ENCODE assay signal across 8 cellular contexts in genomic region chr6:26457796-26458688, GRCh38. TPM values are rescaled to one million over a fixed set of nuclear protein-coding genes. Genes with fewer than 3 reads are reported as not detected.
DNase-seq lines count a peak whose midpoint lies in the region; ATAC-seq and TF ChIP-seq lines count a peak whose summit lies in the region.

TSS of gene BTN2A1 (plus strand) at chr6:26457955. CDS start at chr6:26458637, 682 bp downstream.

- H3K4me1 Mint-ChIP-seq in WTC11, result peaks cover 15% of the 10 kb centered on the region

- ATAC-seq in GM19023 (IDR thresholded peaks at IDR 0.05; ENCODE audit: unreplicated experiment) (peak; percentile 97), HG03196 (IDR thresholded peaks at IDR 0.05; ENCODE audit: unreplicated experiment) (peak; percentile 95), WTC11 (peak; percentile 98)

- H3K4me3 Mint-ChIP-seq in WTC11, result peak within 1 kb of the TSS; percentile 99

- CTCF ChIA-PET in WTC11 (lab: Charles Lee), result interaction anchor here (1.0 to 1.6 kb wide), 2 partner anchors 115 to 116 kb away, joined by 3 to 4 read pairs; no protein-coding TSS in a partner anchor

- peaks cover 3% of the 10 kb centered on the region; the same call in 1 of the 2 replicates for H3K27me3 Mint-ChIP-seq in WTC11 (ENCODE audit: low read depth)

- no peaks in the 10 kb centered on the region for H3K9me3 Mint-ChIP-seq in WTC11

- peaks cover 28% of the 10 kb centered on the region for H3K36me3 Mint-ChIP-seq in WTC11

- TF ChIP-seq CTCF in AG09319 (IDR thresholded peaks at IDR 0.05; ENCODE audit: low read depth, low read length) (peak; percentile 2; the same call in 1 of the 2 replicates), WTC11 (IDR thresholded peaks at IDR 0.05) (no peak)

- peak; percentile 85 for DNase-seq in AG09319 (ENCODE audit: extremely low read depth, low read depth)
- DNase-seq in NCI-H226, result peak; percentile 82
- peak; percentile 70 for DNase-seq in WTC11 (ENCODE audit: low spot score)
- DNase-seq in cerebellar cortex (ENCODE audit: low spot score), result peak; percentile 99
- DNase-seq in iris pigment epithelial cell (ENCODE audit: low read depth), result peak; percentile 96
- DNase-seq in smooth muscle cell of the brain vasculature (ENCODE audit: low read depth, low spot score), result peak; percentile 86

- peak within 1 kb of the TSS; percentile 99 for H3K27ac Mint-ChIP-seq in WTC11

- POLR2A ChIA-PET in WTC11 (lab: Charles Lee), result interaction anchor here (0.5 kb wide), 1 partner anchor 59 kb away, joined by 3 read pairs; no protein-coding TSS in a partner anchor

TF ChIP-seq in WTC11, 78 proteins besides CTCF, POLR2A, EP300 and RAD21:
- TF ChIP-seq NFYB (CRISPR knock-in tag; conservative IDR thresholded peaks at IDR 0.05; ENCODE audit: low read depth) (0 out of 2 replicates have a peak, but pooled peaks have one; percentile 9), TEAD4 (CRISPR knock-in tag; IDR thresholded peaks at IDR 0.05) (no peak)

RNA-seq across cellular contexts. Expression of gene BTN2A1, which starts in this region (rescaled TPM):
- 9.3 to 9.9 TPM (median 9.5 TPM) in 3 replicates for total RNA-seq in WTC11 (2021)

Comparison
In these comparisons a context has a peak if more than half of its experiments do, and no peak if none do; other contexts are left out.
1. Peak in every context shown above with its lines: DNase-seq and ATAC-seq.